22 cellular contexts compared by ENCODE assay signal in the genomic region with DNA sequence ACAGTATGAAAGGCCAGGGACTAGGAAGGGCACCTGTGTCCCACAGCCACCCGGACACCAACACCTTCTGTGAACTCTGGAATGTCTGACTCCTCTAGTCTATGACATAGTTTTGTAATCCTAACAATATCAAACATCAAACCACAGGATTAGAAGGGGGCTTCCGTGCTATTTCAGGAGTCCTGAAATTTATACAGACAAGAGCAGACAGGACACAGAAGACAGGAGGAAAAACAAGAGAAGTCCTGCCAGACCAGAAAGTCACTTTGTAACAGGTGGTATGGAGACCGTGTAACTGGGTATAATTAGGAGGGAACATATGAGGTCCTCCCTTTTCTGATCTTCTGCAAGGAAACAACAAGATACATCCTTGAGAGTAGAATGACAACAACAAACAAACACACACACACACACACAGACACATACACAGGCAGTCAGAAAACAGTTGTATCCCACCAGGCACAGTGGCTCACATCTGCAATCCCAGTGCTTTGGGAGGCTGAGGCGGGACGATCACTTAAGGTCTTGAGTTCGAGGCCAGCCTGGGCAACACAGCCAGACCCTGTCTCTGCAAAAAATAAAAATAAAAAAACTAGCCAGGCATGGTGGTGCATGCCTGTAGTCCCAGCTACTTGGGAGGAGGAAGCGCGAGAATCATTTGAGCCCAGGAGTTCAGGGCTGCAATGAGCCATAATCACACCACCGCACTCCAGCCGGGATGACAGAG.
"Had no signal": no experiment of that assay in that cellular context is flagged by ENCODE, and none has a peak within 500 bp of the region (broad histone marks: within the 10 kb centered on the region; RNA-seq: fewer than 3 reads in every experiment).

No MANE protein-coding gene starts in this region.

- H3K4me2 ChIP-seq: smooth muscle cell had no signal

- H3K27ac ChIP-seq: cardiac muscle cell, right lobe of liver, uterus had no signal

- H3K36me3 ChIP-seq: cardiac muscle cell, uterus had no signal

- H3K27me3 ChIP-seq: cardiac muscle cell, right lobe of liver, uterus had no signal

- H3K4me3 ChIP-seq: cardiac muscle cell, mucosa of descending colon, right lobe of liver, smooth muscle cell, uterus had no signal

- H3K9me3 ChIP-seq: mucosa of descending colon, right lobe of liver, uterus had no signal

- H3K4me1 ChIP-seq: right lobe of liver, uterus had no signal

- ATAC-seq: activated T-cell treated with anti-CD3 and anti-CD28 coated beads, Interleukin-2, amount 50 U/mL, for 4 hours; mucosa of descending colon; stimulated activated naive B cell treated with anti-CD40 and anti-IgM and Interleukin-4, amounts not matched to agents 10 μg/mL and 1 μg/mL and 100 μg/mL, for 72 hours had no signal

- DNase-seq: activated CD4-positive, alpha-beta T cell treated with anti-CD3 and anti-CD28 coated beads for 4 hours; activated CD4-positive, alpha-beta T cell treated with anti-CD3 and anti-CD28 coated beads, Interleukin-2, amount 50 U/mL, for 48 hours; activated CD4-positive, CD25-positive, alpha-beta regulatory T cell; activated CD8-positive, alpha-beta memory T cell treated with anti-CD3 and anti-CD28 coated beads, Interleukin-2, amount 50 U/mL, for 48 hours; activated naive CD4-positive, alpha-beta T cell treated with anti-CD3 and anti-CD28 coated beads for 36 hours; activated naive CD8-positive, alpha-beta T cell treated with anti-CD3 and anti-CD28 coated beads, Interleukin-2, amount 10 ng/mL, durations not matched to agents 7 days and 5 days; activated T-cell treated with anti-CD3 and anti-CD28 coated beads, Interleukin-2, amount 50 U/mL, for 4 hours; amniotic stem cell; cortex of kidney; hippocampal formation; mucosa of descending colon; naive B cell; occipital lobe; right lobe of liver; stimulated activated CD4-positive, alpha-beta T cell treated with anti-CD3 and anti-CD28 coated beads, Interleukin-2, amount 100 ng/mL, for 48 hours; stimulated activated CD8-positive, alpha-beta memory T cell treated with anti-CD3 and anti-CD28 coated beads, Interleukin-4, amount 100 ng/mL, for 48 hours; stimulated activated naive B cell treated with anti-CD40 and anti-IgM and Interleukin-4, amounts not matched to agents 10 μg/mL and 1 μg/mL and 100 μg/mL, for 72 hours; T1000; trophoblast cell; uterus had no signal
